ENCODE assay signal across 1 cellular context in genomic region chr17:17558431-17558830, GRCh38.
TF ChIP-seq lines count a peak whose summit lies in the region.

No MANE protein-coding gene starts in this region.

TF ChIP-seq in WTC11, 78 proteins besides CTCF, POLR2A, EP300 and RAD21 (continued from another document):
- TF ChIP-seq, protein P1, sequence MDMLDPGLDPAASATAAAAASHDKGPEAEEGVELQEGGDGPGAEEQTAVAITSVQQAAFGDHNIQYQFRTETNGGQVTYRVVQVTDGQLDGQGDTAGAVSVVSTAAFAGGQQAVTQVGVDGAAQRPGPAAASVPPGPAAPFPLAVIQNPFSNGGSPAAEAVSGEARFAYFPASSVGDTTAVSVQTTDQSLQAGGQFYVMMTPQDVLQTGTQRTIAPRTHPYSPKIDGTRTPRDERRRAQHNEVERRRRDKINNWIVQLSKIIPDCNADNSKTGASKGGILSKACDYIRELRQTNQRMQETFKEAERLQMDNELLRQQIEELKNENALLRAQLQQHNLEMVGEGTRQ (CRISPR knock-in tag; IDR thresholded peaks at IDR 0.05), result no peak
- TF ChIP-seq, protein P2, sequence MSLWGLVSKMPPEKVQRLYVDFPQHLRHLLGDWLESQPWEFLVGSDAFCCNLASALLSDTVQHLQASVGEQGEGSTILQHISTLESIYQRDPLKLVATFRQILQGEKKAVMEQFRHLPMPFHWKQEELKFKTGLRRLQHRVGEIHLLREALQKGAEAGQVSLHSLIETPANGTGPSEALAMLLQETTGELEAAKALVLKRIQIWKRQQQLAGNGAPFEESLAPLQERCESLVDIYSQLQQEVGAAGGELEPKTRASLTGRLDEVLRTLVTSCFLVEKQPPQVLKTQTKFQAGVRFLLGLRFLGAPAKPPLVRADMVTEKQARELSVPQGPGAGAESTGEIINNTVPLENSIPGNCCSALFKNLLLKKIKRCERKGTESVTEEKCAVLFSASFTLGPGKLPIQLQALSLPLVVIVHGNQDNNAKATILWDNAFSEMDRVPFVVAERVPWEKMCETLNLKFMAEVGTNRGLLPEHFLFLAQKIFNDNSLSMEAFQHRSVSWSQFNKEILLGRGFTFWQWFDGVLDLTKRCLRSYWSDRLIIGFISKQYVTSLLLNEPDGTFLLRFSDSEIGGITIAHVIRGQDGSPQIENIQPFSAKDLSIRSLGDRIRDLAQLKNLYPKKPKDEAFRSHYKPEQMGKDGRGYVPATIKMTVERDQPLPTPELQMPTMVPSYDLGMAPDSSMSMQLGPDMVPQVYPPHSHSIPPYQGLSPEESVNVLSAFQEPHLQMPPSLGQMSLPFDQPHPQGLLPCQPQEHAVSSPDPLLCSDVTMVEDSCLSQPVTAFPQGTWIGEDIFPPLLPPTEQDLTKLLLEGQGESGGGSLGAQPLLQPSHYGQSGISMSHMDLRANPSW (CRISPR knock-in tag; conservative IDR thresholded peaks at IDR 0.05; ENCODE audit: low read depth), result no peak
- TF ChIP-seq TEAD1 (CRISPR knock-in tag; IDR thresholded peaks at IDR 0.05) (no peak), ZNF317 (CRISPR knock-in tag; IDR thresholded peaks at IDR 0.05; ENCODE audit: borderline replicate concordance, low read depth) (no peak), TEAD4 (CRISPR knock-in tag; IDR thresholded peaks at IDR 0.05) (no peak), ARID4B (CRISPR knock-in tag; IDR thresholded peaks at IDR 0.05; ENCODE audit: borderline replicate concordance) (no peak), FOXP4 (CRISPR knock-in tag; IDR thresholded peaks at IDR 0.05) (no peak), SOX15 (CRISPR knock-in tag; IDR thresholded peaks at IDR 0.05) (no peak)
TF ChIP-seq in WTC11: peak in this region for 0.
